8 cellular contexts compared by ENCODE assay signal in genomic region chr10:89426230-89426868, GRCh38. TPM values are rescaled to one million over a fixed set of nuclear protein-coding genes. Genes with fewer than 3 reads are reported as not detected.
DNase-seq lines count a peak whose midpoint lies in the region; ATAC-seq and TF ChIP-seq lines count a peak whose summit lies in the region.

No MANE protein-coding gene starts in this region.

- peaks cover 7 to 18% of the 10 kb centered on the region in 2 donors for H3K27me3 Mint-ChIP-seq in effector memory CD8-positive, alpha-beta T cell
- H3K27me3 Mint-ChIP-seq in activated naive CD4-positive, alpha-beta T cell treated with anti-CD3 and anti-CD28 coated beads, Interleukin-2, amount 10 ng/mL, durations not matched to agents 7 days and 5 days = peaks cover 11% of the 10 kb centered on the region

- H4K91ac ChIP-seq in mesenchymal stem cell (ENCODE audit: low read length) = no peak overlapping the region

- no peaks in the 10 kb centered on the region for H4K20me1 ChIP-seq in OCI-LY7 (ENCODE audit: insufficient read depth, low read length)

- H3K27me3 ChIP-seq in mesenchymal stem cell (ENCODE audit: control insufficient read depth in 1 of 2, insufficient read depth in 1 of 2, low read length in 2 of 2) = no peaks in the 10 kb centered on the region

- H3K9me2 ChIP-seq in OCI-LY7 (ENCODE audit: insufficient read depth, low read length) = no peaks in the 10 kb centered on the region

- no peak overlapping the region for H2BK15ac ChIP-seq in mesenchymal stem cell (ENCODE audit: low read depth, poor library complexity, severe bottlenecking)

- TF ChIP-seq CTCF in HEK293 (tag by site-specific recombination; IDR thresholded peaks at IDR 0.05) (peak; percentile 50), OCI-LY7 (conservative IDR thresholded peaks at IDR 0.05; ENCODE audit: low read length) (peak; percentile 80)

- H2BK12ac ChIP-seq in mesenchymal stem cell (ENCODE audit: low read length in 2 of 2) = peak overlapping the region in 1 of 2 experiments; percentile 83

- no peak overlapping the region for H3K18ac ChIP-seq in mesenchymal stem cell (ENCODE audit: low read depth in 1 of 2, low read length in 2 of 2)

- H3K4me3 Mint-ChIP-seq in effector memory CD8-positive, alpha-beta T cell = no peak overlapping the region
- H3K4me3 Mint-ChIP-seq in activated naive CD4-positive, alpha-beta T cell treated with anti-CD3 and anti-CD28 coated beads, Interleukin-2, amount 10 ng/mL, durations not matched to agents 7 days and 5 days = no peak overlapping the region

- CTCF ChIA-PET in HEK293 (lab: Yijun Ruan, JAX) (interaction anchor here (0.5 to 2.2 kb wide), 9 partner anchors 40 to 1206 kb away, joined by 3 to 7 read pairs (median 3); no protein-coding TSS in a partner anchor), OCI-LY7 (lab: Charles Lee; ENCODE audit: unreplicated experiment) (no interaction called here)
- CTCF ChIA-PET in activated naive CD4-positive, alpha-beta T cell treated with anti-CD3 and anti-CD28 coated beads, Interleukin-2, amount 10 ng/mL, durations not matched to agents 7 days and 5 days (lab: Charles Lee) = no interaction called here

- H3K4me2 ChIP-seq in OCI-LY7 (ENCODE audit: low read length) (no peak overlapping the region), mesenchymal stem cell (ENCODE audit: low read length, poor library complexity, severe bottlenecking) (no peak overlapping the region)

- H3K4ac ChIP-seq in mesenchymal stem cell (ENCODE audit: low read depth in 1 of 2, low read length in 2 of 2) = peak overlapping the region in 1 of 2 experiments; percentile 92

- POLR2A ChIA-PET in HEK293 (lab: Yijun Ruan, JAX) (no interaction called here), OCI-LY7 (lab: Charles Lee) (no interaction called here)

- peaks cover 0 to 4% of the 10 kb centered on the region in 2 experiments; a peak in 1 of 3 replicates for H3K36me3 ChIP-seq in HEK293 (ENCODE audit: control insufficient read depth in 2 of 2, insufficient read depth in 1 of 2, low read length in 2 of 2)
- H3K36me3 ChIP-seq in OCI-LY7 (ENCODE audit: insufficient read depth, low read length) = no peaks in the 10 kb centered on the region
- peaks cover 0 to 5% of the 10 kb centered on the region in 2 experiments for H3K36me3 ChIP-seq in mesenchymal stem cell (ENCODE audit: control insufficient read depth in 1 of 2, insufficient read depth in 2 of 2, low read depth in 1 of 2, low read length in 2 of 2)

- no peaks in the 10 kb centered on the region for H3K79me1 ChIP-seq in mesenchymal stem cell (replicated peaks; ENCODE audit: low read length, poor library complexity, severe bottlenecking)

- no peak overlapping the region for H4K8ac ChIP-seq in mesenchymal stem cell (ENCODE audit: low read length)

- no peaks in the 10 kb centered on the region for H3K9me3 Mint-ChIP-seq in effector memory CD8-positive, alpha-beta T cell
- H3K9me3 Mint-ChIP-seq in activated naive CD4-positive, alpha-beta T cell treated with anti-CD3 and anti-CD28 coated beads, Interleukin-2, amount 10 ng/mL, durations not matched to agents 7 days and 5 days = no peaks in the 10 kb centered on the region

- no peak overlapping the region for H2AFZ ChIP-seq in OCI-LY7 (ENCODE audit: low read length)
- H2AFZ ChIP-seq in mesenchymal stem cell (ENCODE audit: low read depth, low read length) = no peak overlapping the region

- no peak overlapping the region for H3K23ac ChIP-seq in mesenchymal stem cell (ENCODE audit: low read length in 2 of 2)

- H2BK120ac ChIP-seq in mesenchymal stem cell (ENCODE audit: low read depth, low read length) = no peak overlapping the region

- DNase-seq in DMS53 treated with DMSO at 0.1 percent for 48 hours (lab: John Stamatoyannopoulos, UW; ENCODE audit: unreplicated experiment) (peak; percentile 52), OCI-LY7 (ENCODE audit: low spot score) (peak; percentile 51), mesenchymal stem cell (peak; percentile 71)
- DNase-seq in effector memory CD8-positive, alpha-beta T cell = peak in 1 of 3 experiments; percentile 15
- DNase-seq in activated naive CD4-positive, alpha-beta T cell treated with anti-CD3 and anti-CD28 coated beads, Interleukin-2, amount 10 ng/mL, durations not matched to agents 7 days and 5 days = no peak

- peak; percentile 67 for ATAC-seq in effector memory CD8-positive, alpha-beta T cell (replicated peaks)
- ATAC-seq in GM19452 (IDR thresholded peaks at IDR 0.05; ENCODE audit: unreplicated experiment) (no peak), HG03460 (IDR thresholded peaks at IDR 0.05; ENCODE audit: unreplicated experiment) (no peak)

- BruUV-seq in OCI-LY7 (replicated peaks; lab: Mats Ljungman, UMichigan) = no TSS peak

- peak overlapping the region; percentile 84 for H2AK5ac ChIP-seq in mesenchymal stem cell (ENCODE audit: low read length, severe bottlenecking)

- peak overlapping the region; percentile 29 for H3K9ac ChIP-seq in mesenchymal stem cell (ENCODE audit: low read length)

- WGBS in mesenchymal stem cell = 59% methylated on average over 5 of the region's 5 CpGs

- H3K27ac ChIP-seq in HEK293 (ENCODE audit: extremely low read depth, low read depth, low read length) (no peak overlapping the region), OCI-LY7 (ENCODE audit: low read depth, low read length, poor library complexity, severe bottlenecking) (no peak overlapping the region), mesenchymal stem cell (ENCODE audit: low read length, poor library complexity, severe bottlenecking) (no peak overlapping the region)

- no peak overlapping the region for H2BK5ac ChIP-seq in mesenchymal stem cell (ENCODE audit: low read depth, low read length, poor library complexity, severe bottlenecking)

- no peaks in the 10 kb centered on the region for H3K4me1 Mint-ChIP-seq in effector memory CD8-positive, alpha-beta T cell (ENCODE audit: low read depth in 2 of 2)
- H3K4me1 Mint-ChIP-seq in activated naive CD4-positive, alpha-beta T cell treated with anti-CD3 and anti-CD28 coated beads, Interleukin-2, amount 10 ng/mL, durations not matched to agents 7 days and 5 days = no peaks in the 10 kb centered on the region

- H3K9me3 ChIP-seq in HEK293 (ENCODE audit: control insufficient read depth, insufficient read depth, low read depth, low read length) (no peaks in the 10 kb centered on the region), OCI-LY7 (ENCODE audit: low read length) (no peaks in the 10 kb centered on the region), mesenchymal stem cell (ENCODE audit: control insufficient read depth, low read length) (no peaks in the 10 kb centered on the region)

- no peak overlapping the region for H3K14ac ChIP-seq in mesenchymal stem cell (ENCODE audit: low read length in 2 of 2)

- H3K4me1 ChIP-seq in HEK293 (ENCODE audit: control insufficient read depth, insufficient read depth, low read length) (no peaks in the 10 kb centered on the region), OCI-LY7 (ENCODE audit: insufficient read depth, low read length, poor library complexity, severe bottlenecking) (no peaks in the 10 kb centered on the region), mesenchymal stem cell (ENCODE audit: control insufficient read depth, insufficient read depth, low read depth, low read length) (peaks cover 9% of the 10 kb centered on the region)

- H3K4me3 ChIP-seq in HEK293 (ENCODE audit: low read depth, low read length) (no peak overlapping the region), OCI-LY7 (ENCODE audit: low read depth, low read length, poor library complexity, severe bottlenecking) (no peak overlapping the region), mesenchymal stem cell (ENCODE audit: insufficient read depth in 1 of 2, low read depth in 1 of 2, low read length in 2 of 2) (no peak overlapping the region)

- intact Hi-C loops in OCI-LY7 (cut with micrococcal nuclease; ENCODE audit: unreplicated experiment) = loop anchor here (1.0 to 5.0 kb wide), 2 partner anchors 138 to 366 kb away; no protein-coding TSS in a partner anchor

- H3K27ac Mint-ChIP-seq in effector memory CD8-positive, alpha-beta T cell = no peak overlapping the region
- no peak overlapping the region for H3K27ac Mint-ChIP-seq in activated naive CD4-positive, alpha-beta T cell treated with anti-CD3 and anti-CD28 coated beads, Interleukin-2, amount 10 ng/mL, durations not matched to agents 7 days and 5 days

- H3K79me2 ChIP-seq in OCI-LY7 (ENCODE audit: insufficient read depth, low read depth, low read length) = no peaks in the 10 kb centered on the region

- peaks cover 17% of the 10 kb centered on the region for H3K36me3 Mint-ChIP-seq in effector memory CD8-positive, alpha-beta T cell (ENCODE audit: insufficient read depth)
- peaks cover 10% of the 10 kb centered on the region for H3K36me3 Mint-ChIP-seq in activated naive CD4-positive, alpha-beta T cell treated with anti-CD3 and anti-CD28 coated beads, Interleukin-2, amount 10 ng/mL, durations not matched to agents 7 days and 5 days

TF ChIP-seq in HEK293, 187 proteins besides CTCF, POLR2A, EP300 and RAD21:
- peak; percentile 94 for TF ChIP-seq ZNF654 (tag by site-specific recombination; IDR thresholded peaks at IDR 0.05; ENCODE audit: low read depth)
- no peak for TF ChIP-seq KLF8 (tag by site-specific recombination; IDR thresholded peaks at IDR 0.05)

RNA-seq across cellular contexts. Expression of gene IFIT5, which starts 12.0 kb away (rescaled TPM):
- 0.57 and 0.77 TPM in 2 replicates for total RNA-seq in OCI-LY7 (2014; rRNA removed; shearing (Covaris generic))
- total RNA-seq in OCI-LY7 (2022) = 0.17 and 0.36 TPM in 2 replicates
- 16.7 TPM for polyA plus RNA-seq in mesenchymal stem cell (2013, experiment 1 of 2)
- polyA plus RNA-seq in mesenchymal stem cell (2013, experiment 2 of 2) = 17.1 TPM

RNA-seq across cellular contexts. Expression of gene IFIT1, which starts 33.9 kb away (rescaled TPM):
- not detected in 2 replicates for total RNA-seq in OCI-LY7 (2014; rRNA removed; shearing (Covaris generic))
- not detected in 2 replicates for total RNA-seq in OCI-LY7 (2022)
- polyA plus RNA-seq in mesenchymal stem cell (2013, experiment 1 of 2) = 26.8 TPM
- polyA plus RNA-seq in mesenchymal stem cell (2013, experiment 2 of 2) = 26.9 TPM

RNA-seq across cellular contexts. Expression of gene IFIT1B, which starts 48.5 kb away (rescaled TPM):
- total RNA-seq in OCI-LY7 (2014; rRNA removed; shearing (Covaris generic)) = not detected in 2 replicates
- total RNA-seq in OCI-LY7 (2022) = not detected in 2 replicates
- 0.03 TPM for polyA plus RNA-seq in mesenchymal stem cell (2013, experiment 1 of 2)
- not detected for polyA plus RNA-seq in mesenchymal stem cell (2013, experiment 2 of 2)
